In genomic region chr18:56270851-56271250, GRCh38 we compare ENCODE assay signal across 22 cellular contexts.
"Had no signal": no experiment of that assay in that cellular context is flagged by ENCODE, and none has a peak within 500 bp of the region (broad histone marks: within the 10 kb centered on the region; RNA-seq: fewer than 3 reads in every experiment).

No MANE protein-coding gene starts in this region.

- H3K27me3 ChIP-seq: SJSA1 had no signal

- H3K9me3 ChIP-seq: SJSA1 had no signal

- FAIRE-seq: RCC 7860 had no signal

- DNase-seq: KBM-7, MV-4-11, NCI-H1048, NCI-H1105, NCI-H1417, NCI-H1436 treated with DMSO at 0.1 percent for 48 hours, NCI-H1694, NCI-H187 treated with DMSO at 0.1 percent for 48 hours, NCI-H2029 treated with DMSO at 0.1 percent for 48 hours, NCI-H2171 treated with DMSO at 0.1 percent for 48 hours, NCI-H345, NCI-H510A, NCI-H524 treated with DMSO at 0.1 percent for 48 hours, NCI-H69, NCI-H774, Right ventricle myocardium superior, RPMI8226, SIG-M5 had no signal

- H3K36me3 ChIP-seq: SJSA1 had no signal

- H3K4me3 ChIP-seq: SJSA1, SK-N-MC had no signal

- H3K27ac ChIP-seq: HL-60, SJSA1, SK-N-MC had no signal
